Comparison of ENCODE assay signal across 21 cellular contexts in the genomic region with DNA sequence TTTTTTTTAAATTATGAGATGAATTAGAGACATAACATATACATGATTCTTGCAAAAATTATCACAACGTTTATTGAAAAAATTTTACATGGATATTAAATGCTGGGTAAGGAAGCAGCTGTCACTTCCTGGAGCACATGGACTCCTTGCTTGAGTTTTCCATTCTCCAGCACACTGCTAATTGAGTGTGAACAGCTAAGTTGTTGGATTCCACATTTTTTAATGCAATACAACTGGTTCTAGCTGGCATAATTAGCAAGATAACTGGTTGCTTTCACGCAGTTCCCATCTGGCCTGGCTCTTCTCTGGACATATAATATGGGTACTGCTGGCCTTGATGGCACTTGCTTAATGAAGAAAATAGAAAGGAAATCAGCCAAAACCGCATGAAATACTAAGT. TPM values are rescaled to one million over a fixed set of nuclear protein-coding genes. Genes with fewer than 3 reads are reported as not detected.
DNase-seq lines count a peak whose midpoint lies in the region; ATAC-seq and TF ChIP-seq lines count a peak whose summit lies in the region.
"Had no signal": no experiment of that assay in that cellular context is flagged by ENCODE, and none has a peak within 500 bp of the region (broad histone marks: within the 10 kb centered on the region; RNA-seq: fewer than 3 reads in every experiment).

No MANE protein-coding gene starts in this region.

- TF ChIP-seq CTCF in KMS-11 (conservative IDR thresholded peaks at IDR 0.05; ENCODE audit: low read depth, low read length) (no peak), neural cell (IDR thresholded peaks at IDR 0.05; ENCODE audit: poor library complexity, severe bottlenecking) (no peak), coronary artery (IDR thresholded peaks at IDR 0.05) (no peak)

- peak overlapping the region; percentile 2; the same call in 1 of the 2 replicates for H3K27ac ChIP-seq in KMS-11
- peak overlapping the region; percentile 55 for H3K27ac ChIP-seq in neural cell (ENCODE audit: low read length)
- H3K27ac ChIP-seq in coronary artery = no peak overlapping the region
- H3K27ac ChIP-seq: A549; BLaER1 treated with 17β-estradiol and CSF1 and Interleukin-3, amounts not matched to agents 10 nM and 100 nM; Peyer's patch had no signal

- H3K79me2 ChIP-seq in KMS-11 (ENCODE audit: insufficient read depth, low read depth) (no peaks in the 10 kb centered on the region), neural cell (replicated peaks; ENCODE audit: insufficient read depth, low read length) (no peaks in the 10 kb centered on the region)

- intact Hi-C loops in left colon (cut with DNase I, micrococcal nuclease) = no loop called here

- H4K20me1 ChIP-seq in KMS-11 (ENCODE audit: insufficient read depth) (no peaks in the 10 kb centered on the region), neural cell (ENCODE audit: insufficient read depth) (no peaks in the 10 kb centered on the region)
- H4K20me1 ChIP-seq: BLaER1 treated with 17β-estradiol and CSF1 and Interleukin-3, amounts not matched to agents 10 nM and 100 nM had no signal

- H2AFZ ChIP-seq in KMS-11 (ENCODE audit: low read depth) = peak overlapping the region; percentile 63
- H2AFZ ChIP-seq in neural cell (ENCODE audit: low read depth, low read length) = no peak overlapping the region

- H3K27me3 ChIP-seq in KMS-11 (ENCODE audit: insufficient read depth, low read depth) = no peaks in the 10 kb centered on the region
- H3K27me3 ChIP-seq in neural cell (ENCODE audit: insufficient read depth, low read depth, low read length) = no peaks in the 10 kb centered on the region
- H3K27me3 ChIP-seq: BLaER1 treated with 17β-estradiol and CSF1 and Interleukin-3, amounts not matched to agents 10 nM and 100 nM; Peyer's patch had no signal

- H3K4me3 ChIP-seq in KMS-11 (IDR thresholded peaks at IDR 0.05; ENCODE audit: insufficient read depth, low read depth, low read length) = no peak overlapping the region
- peak overlapping the region; percentile 39 for H3K4me3 ChIP-seq in neural cell (ENCODE audit: low read length)
- no peak overlapping the region for H3K4me3 ChIP-seq in coronary artery
- H3K4me3 ChIP-seq: A549; BLaER1 treated with 17β-estradiol and CSF1 and Interleukin-3, amounts not matched to agents 10 nM and 100 nM; Peyer's patch had no signal

- H3K36me3 ChIP-seq in KMS-11 (ENCODE audit: insufficient read depth) (no peaks in the 10 kb centered on the region), neural cell (ENCODE audit: insufficient read depth, low read length) (no peaks in the 10 kb centered on the region)
- H3K36me3 ChIP-seq: BLaER1 treated with 17β-estradiol and CSF1 and Interleukin-3, amounts not matched to agents 10 nM and 100 nM; Peyer's patch had no signal

- TF ChIP-seq EP300 in neural cell (conservative IDR thresholded peaks at IDR 0.05; ENCODE audit: poor library complexity, severe bottlenecking) = no peak

- no peaks in the 10 kb centered on the region for H3F3A ChIP-seq in neural cell (ENCODE audit: insufficient read depth, low read length, poor library complexity, severe bottlenecking)

- H3K4me2 ChIP-seq in KMS-11 (peak overlapping the region; percentile 30; the same call in 1 of the 2 replicates), neural cell (ENCODE audit: low read length) (peak overlapping the region; percentile 28)
- H3K4me2 ChIP-seq: A549; BLaER1 treated with 17β-estradiol and CSF1 and Interleukin-3, amounts not matched to agents 10 nM and 100 nM had no signal

- no peaks in the 10 kb centered on the region for H3K9me3 ChIP-seq in neural cell (ENCODE audit: low read length)
- H3K9me3 ChIP-seq: A549, Peyer's patch had no signal

- no peak for TF ChIP-seq RAD21 in neural cell (conservative IDR thresholded peaks at IDR 0.05)

- peaks cover 14% of the 10 kb centered on the region for H3K4me1 ChIP-seq in KMS-11 (ENCODE audit: low read depth, poor library complexity, severe bottlenecking)
- H3K4me1 ChIP-seq: A549; BLaER1 treated with 17β-estradiol and CSF1 and Interleukin-3, amounts not matched to agents 10 nM and 100 nM; Peyer's patch had no signal

- no peak for ATAC-seq in HG03039 (IDR thresholded peaks at IDR 0.05; ENCODE audit: unreplicated experiment)
- ATAC-seq in left colon = no peak
- ATAC-seq: A549, HCT116 had no signal

- H3K9me2 ChIP-seq in neural cell (ENCODE audit: insufficient read depth, low read length) = no peaks in the 10 kb centered on the region

- DNase-seq in NCI-H524 treated with DMSO at 0.1 percent for 48 hours (lab: John Stamatoyannopoulos, UW) (peak; percentile 70), dermis blood vessel endothelial cell (peak; percentile 12), left colon (no peak), coronary artery (ENCODE audit: low spot score) (no peak), NCI-H1436 treated with DMSO at 0.1 percent for 48 hours (lab: John Stamatoyannopoulos, UW) (no peak)
- DNase-seq: CD8-positive, alpha-beta memory T cell; DMS79; GOT3; KG1; NCI-H1417 treated with DMSO at 0.1 percent for 48 hours; NCI-H2029; NCI-H510A treated with DMSO at 0.1 percent for 48 hours; Peyer's patch had no signal

- H3K9ac ChIP-seq in KMS-11 (peak overlapping the region; percentile 13; the same call in 1 of the 2 replicates), neural cell (ENCODE audit: low read length) (no peak overlapping the region)
- H3K9ac ChIP-seq: BLaER1 treated with 17β-estradiol and CSF1 and Interleukin-3, amounts not matched to agents 10 nM and 100 nM had no signal

TF ChIP-seq in neural cell, 6 proteins besides CTCF, POLR2A, EP300 and RAD21:
- TF ChIP-seq MXI1 (conservative IDR thresholded peaks at IDR 0.05; ENCODE audit: poor library complexity, severe bottlenecking) (no peak), POLR2AphosphoS5 (IDR thresholded peaks at IDR 0.05) (no peak), SMC3 (conservative IDR thresholded peaks at IDR 0.05; ENCODE audit: poor library complexity) (no peak), TAF1 (IDR thresholded peaks at IDR 0.05; ENCODE audit: low read depth) (no peak)

RNA-seq across cellular contexts. Expression of gene RGS21, which starts 26.5 kb away (rescaled TPM):
- total RNA-seq in dermis blood vessel endothelial cell (not detected in 2 replicates), left colon (not detected)
- polyA plus RNA-seq in neural cell = not detected in 2 replicates
- polyA minus RNA-seq in neural cell = not detected in 2 replicates
- total RNA-seq: CD8-positive, alpha-beta memory T cell; M059J; Peyer's patch; SK-MEL-5 had no signal
- polyA plus RNA-seq: A549; CD8-positive, alpha-beta memory T cell had no signal

Comparison
In these comparisons a context has a peak if more than half of its experiments do, and no peak if none do; other contexts are left out.
1. H3K27ac ChIP-seq: peak in KMS-11 (single experiment) and neural cell (single experiment); none in coronary artery (0 of 2).
2. DNase-seq: peak in NCI-H524 treated with DMSO at 0.1 percent for 48 hours (single experiment) and dermis blood vessel endothelial cell (single experiment); none in left colon (0 of 2), coronary artery (single experiment) and NCI-H1436 treated with DMSO at 0.1 percent for 48 hours (single experiment).